14 cellular contexts compared by ENCODE assay signal in the genomic region with DNA sequence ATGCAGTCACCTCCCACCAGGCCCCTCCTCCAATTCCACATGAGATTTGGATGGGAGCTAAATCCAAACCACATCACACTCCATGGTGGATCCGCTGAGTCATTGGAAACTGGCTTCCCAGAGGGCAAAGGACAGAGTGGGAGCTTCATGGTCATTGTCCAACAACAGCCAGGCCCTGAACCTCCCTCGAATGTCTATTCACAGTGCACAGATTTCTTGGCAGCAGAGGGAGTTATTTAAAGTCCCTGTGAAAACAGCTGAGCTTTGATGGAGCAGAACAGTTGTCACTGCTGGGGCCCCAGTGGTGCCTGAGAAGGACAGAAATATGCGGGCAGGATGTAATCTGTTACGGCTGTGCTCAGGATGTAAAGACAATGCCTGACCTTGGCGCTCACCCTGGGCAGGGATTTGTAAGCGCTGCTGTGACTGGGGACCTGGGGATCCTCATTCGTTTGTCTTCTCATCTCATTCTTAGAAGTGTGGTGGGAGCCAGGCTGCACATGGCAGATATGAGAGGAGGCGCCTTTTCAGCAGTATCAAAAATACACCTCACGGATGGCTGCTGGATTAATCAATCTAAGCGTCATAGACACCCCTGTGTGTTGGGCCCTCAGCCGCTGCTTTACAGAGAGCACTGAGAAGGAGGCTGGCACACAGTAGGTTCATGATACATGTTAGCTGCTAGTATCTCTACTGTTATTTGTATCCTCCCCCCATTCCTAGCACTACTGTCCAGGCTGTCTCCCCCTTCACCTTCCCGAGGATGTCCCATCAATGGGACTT.
DNase-seq lines count a peak whose midpoint lies in the region; ATAC-seq and TF ChIP-seq lines count a peak whose summit lies in the region.
"Had no signal": no experiment of that assay in that cellular context is flagged by ENCODE, and none has a peak within 500 bp of the region (broad histone marks: within the 10 kb centered on the region; RNA-seq: fewer than 3 reads in every experiment).

No MANE protein-coding gene starts in this region.

- ATAC-seq in HG03460 (IDR thresholded peaks at IDR 0.05; ENCODE audit: unreplicated experiment), result no peak
- ATAC-seq: left lung had no signal

- peaks cover 2% of the 10 kb centered on the region for H3K27me3 Mint-ChIP-seq in endodermal cell (ENCODE audit: insufficient read depth)
- H3K27me3 Mint-ChIP-seq: activated naive CD4-positive, alpha-beta T cell treated with anti-CD3 and anti-CD28 coated beads, Interleukin-2, amount 10 ng/mL, durations not matched to agents 7 days and 5 days had no signal

- no peak for TF ChIP-seq CTCF in endodermal cell (conservative IDR thresholded peaks at IDR 0.05)

- CTCF ChIA-PET in HEK293T (lab: Yijun Ruan, JAX), result no interaction called here

- H3K27me3 ChIP-seq in endodermal cell (ENCODE audit: control insufficient read depth, insufficient read depth, low read length, poor library complexity, severe bottlenecking), result no peaks in the 10 kb centered on the region

- peak overlapping the region; percentile 11 for H3K27ac Mint-ChIP-seq in endodermal cell
- H3K27ac Mint-ChIP-seq: activated naive CD4-positive, alpha-beta T cell treated with anti-CD3 and anti-CD28 coated beads, Interleukin-2, amount 10 ng/mL, durations not matched to agents 7 days and 5 days had no signal

- no peaks in the 10 kb centered on the region for H3K36me3 ChIP-seq in endodermal cell (ENCODE audit: control insufficient read depth, insufficient read depth, low read length)
- H3K36me3 ChIP-seq: left lung, suprapubic skin had no signal

- no peak overlapping the region for H3K4me3 ChIP-seq in endodermal cell (ENCODE audit: low read length)
- H3K4me3 ChIP-seq: left lung, SK-N-MC, suprapubic skin had no signal

- DNase-seq in activated T-cell treated with anti-CD3 and anti-CD28 coated beads, Interleukin-2, amount 50 U/mL, for 48 hours, result peak; percentile 4 to 6
- DNase-seq in activated T-cell treated with anti-CD3 and anti-CD28 coated beads for 4 hours, result no peak
- DNase-seq in endodermal cell, result peak; percentile 52
- peak; percentile 97 for DNase-seq in myocyte (ENCODE audit: low read depth)
- peak; percentile 15 for DNase-seq in ureter (ENCODE audit: low spot score)
- DNase-seq in cerebellum (ENCODE audit: low spot score), result no peak
- DNase-seq in HEK293T (ENCODE audit: extremely low spot score), result no peak
- DNase-seq: activated naive CD4-positive, alpha-beta T cell treated with anti-CD3 and anti-CD28 coated beads, Interleukin-2, amount 10 ng/mL, durations not matched to agents 7 days and 5 days; DND-41; hippocampal formation; left lung had no signal

- H3K9me3 Mint-ChIP-seq in endodermal cell, result peaks cover 6% of the 10 kb centered on the region
- H3K9me3 Mint-ChIP-seq: activated naive CD4-positive, alpha-beta T cell treated with anti-CD3 and anti-CD28 coated beads, Interleukin-2, amount 10 ng/mL, durations not matched to agents 7 days and 5 days had no signal

- H3K9ac ChIP-seq in endodermal cell (ENCODE audit: extremely low read depth, low read length, poor library complexity, severe bottlenecking), result no peak overlapping the region

- no peaks in the 10 kb centered on the region for H3K36me3 Mint-ChIP-seq in endodermal cell (ENCODE audit: low read depth)
- H3K36me3 Mint-ChIP-seq: activated naive CD4-positive, alpha-beta T cell treated with anti-CD3 and anti-CD28 coated beads, Interleukin-2, amount 10 ng/mL, durations not matched to agents 7 days and 5 days had no signal

- H3K4me1 Mint-ChIP-seq in endodermal cell, result peaks cover 8% of the 10 kb centered on the region
- H3K4me1 Mint-ChIP-seq: activated naive CD4-positive, alpha-beta T cell treated with anti-CD3 and anti-CD28 coated beads, Interleukin-2, amount 10 ng/mL, durations not matched to agents 7 days and 5 days had no signal

- 87 to 88% methylated on average over 10 to 12 of the region's 12 CpGs for WGBS in endodermal cell (ENCODE audit: insufficient coverage in 1 of 2, insufficient read length in 1 of 2), 2 experiments

- POLR2A ChIA-PET in HEK293T (lab: Yijun Ruan, JAX), result no interaction called here

- no peaks in the 10 kb centered on the region for H3K4me1 ChIP-seq in endodermal cell (ENCODE audit: control insufficient read depth, insufficient read depth, low read length)
- H3K4me1 ChIP-seq: left lung, suprapubic skin had no signal

- no peak overlapping the region for H3K4me3 Mint-ChIP-seq in endodermal cell
- H3K4me3 Mint-ChIP-seq: activated naive CD4-positive, alpha-beta T cell treated with anti-CD3 and anti-CD28 coated beads, Interleukin-2, amount 10 ng/mL, durations not matched to agents 7 days and 5 days had no signal

- H3K27ac ChIP-seq in endodermal cell (ENCODE audit: low read depth, low read length), result peak overlapping the region; percentile 63
- H3K27ac ChIP-seq: left lung, SK-N-MC, suprapubic skin had no signal

- H3K9me3 ChIP-seq in endodermal cell (ENCODE audit: control insufficient read depth, low read length), result no peaks in the 10 kb centered on the region
- H3K9me3 ChIP-seq: left lung, suprapubic skin had no signal

TF ChIP-seq in HEK293T, 16 proteins besides CTCF, POLR2A, EP300 and RAD21:
- TF ChIP-seq ZNF384 (IDR thresholded peaks at IDR 0.05), result no peak
- TF ChIP-seq TARDBP (IDR thresholded peaks at IDR 0.05), result no peak
- no peak for TF ChIP-seq NFRKB (IDR thresholded peaks at IDR 0.05)
- TF ChIP-seq LEF1 (IDR thresholded peaks at IDR 0.05; ENCODE audit: borderline replicate concordance), result no peak
- TF ChIP-seq CTBP1 (IDR thresholded peaks at IDR 0.05; ENCODE audit: borderline replicate concordance), result no peak
- no peak for TF ChIP-seq ELF4 (IDR thresholded peaks at IDR 0.05)
- no peak for TF ChIP-seq FOXK2 (IDR thresholded peaks at IDR 0.05)
- TF ChIP-seq ARNT (IDR thresholded peaks at IDR 0.05), result no peak
- no peak for TF ChIP-seq BHLHE40 (IDR thresholded peaks at IDR 0.05; ENCODE audit: borderline replicate concordance)
- no peak for TF ChIP-seq L3MBTL2 (conservative IDR thresholded peaks at IDR 0.05)
- TF ChIP-seq FOXA1 (IDR thresholded peaks at IDR 0.05), result no peak
- TF ChIP-seq HDGF (IDR thresholded peaks at IDR 0.05; ENCODE audit: borderline replicate concordance), result no peak
- no peak for TF ChIP-seq SP1 (IDR thresholded peaks at IDR 0.05)
- TF ChIP-seq FOXM1 (IDR thresholded peaks at IDR 0.05; ENCODE audit: borderline replicate concordance), result no peak

Comparison
In these comparisons a context has a peak if more than half of its experiments do, and no peak if none do; other contexts are left out.
1. DNase-seq: peak in activated T-cell treated with anti-CD3 and anti-CD28 coated beads, Interleukin-2, amount 50 U/mL, for 48 hours (2 of 2), endodermal cell (single experiment), myocyte (single experiment) and ureter (single experiment); none in activated T-cell treated with anti-CD3 and anti-CD28 coated beads for 4 hours (single experiment), cerebellum (single experiment) and HEK293T (single experiment).